ENCODE assay signal across 18 cellular contexts in genomic region chr1:193131266-193131860, GRCh38. TPM values are rescaled to one million over a fixed set of nuclear protein-coding genes. Genes with fewer than 3 reads are reported as not detected.
DNase-seq lines count a peak whose midpoint lies in the region; ATAC-seq and TF ChIP-seq lines count a peak whose summit lies in the region.
"Had no signal": no experiment of that assay in that cellular context is flagged by ENCODE, and none has a peak within 500 bp of the region (broad histone marks: within the 10 kb centered on the region; RNA-seq: fewer than 3 reads in every experiment).

No MANE protein-coding gene starts in this region.

- H3K36me3 Mint-ChIP-seq in T-helper 2 cell treated with Interferon-gamma antibody and Interleukin-4, amounts not matched to agents 5 μg/mL and 100 μg/mL, for 36 hours (ENCODE audit: low read depth): peaks cover 40% of the 10 kb centered on the region
- H3K36me3 Mint-ChIP-seq in activated naive CD8-positive, alpha-beta T cell treated with anti-CD3 and anti-CD28 coated beads for 36 hours: peaks cover 47% of the 10 kb centered on the region

- H3K4me1 Mint-ChIP-seq in T-helper 2 cell treated with Interferon-gamma antibody and Interleukin-4, amounts not matched to agents 5 μg/mL and 100 μg/mL, for 36 hours (ENCODE audit: low read depth): peaks cover 14% of the 10 kb centered on the region
- peaks cover 27% of the 10 kb centered on the region for H3K4me1 Mint-ChIP-seq in activated naive CD8-positive, alpha-beta T cell treated with anti-CD3 and anti-CD28 coated beads for 36 hours

- no peak for DNase-seq in T-helper 2 cell treated with Interferon-gamma antibody and Interleukin-4, amounts not matched to agents 5 μg/mL and 100 μg/mL, for 36 hours (ENCODE audit: low spot score)
- DNase-seq in T-helper 2 cell: no peak
- no peak for DNase-seq in activated naive CD8-positive, alpha-beta T cell treated with anti-CD3 and anti-CD28 coated beads for 36 hours
- DNase-seq in D341Med (ENCODE audit: low spot score): no peak
- no peak for DNase-seq in DMS 273 (lab: John Stamatoyannopoulos, UW; ENCODE audit: unreplicated experiment)
- DNase-seq in GM20000 (ENCODE audit: low spot score): no peak
- DNase-seq: 8988T, amygdala, heart left ventricle, MV-4-11, NCI-H2171 treated with DMSO at 0.1 percent for 48 hours, Right ventricle myocardium superior, T1000, testis had no signal

- peak overlapping the region; percentile 7 for H3K27ac Mint-ChIP-seq in T-helper 2 cell treated with Interferon-gamma antibody and Interleukin-4, amounts not matched to agents 5 μg/mL and 100 μg/mL, for 36 hours
- peak overlapping the region; percentile 28 for H3K27ac Mint-ChIP-seq in activated naive CD8-positive, alpha-beta T cell treated with anti-CD3 and anti-CD28 coated beads for 36 hours

- H3K9me3 Mint-ChIP-seq in T-helper 2 cell treated with Interferon-gamma antibody and Interleukin-4, amounts not matched to agents 5 μg/mL and 100 μg/mL, for 36 hours: no peaks in the 10 kb centered on the region
- no peaks in the 10 kb centered on the region for H3K9me3 Mint-ChIP-seq in activated naive CD8-positive, alpha-beta T cell treated with anti-CD3 and anti-CD28 coated beads for 36 hours

- H3K27me3 Mint-ChIP-seq in T-helper 2 cell treated with Interferon-gamma antibody and Interleukin-4, amounts not matched to agents 5 μg/mL and 100 μg/mL, for 36 hours (ENCODE audit: low read depth): no peaks in the 10 kb centered on the region
- no peaks in the 10 kb centered on the region for H3K27me3 Mint-ChIP-seq in activated naive CD8-positive, alpha-beta T cell treated with anti-CD3 and anti-CD28 coated beads for 36 hours

- no peak for TF ChIP-seq CTCF in GM20000 (IDR thresholded peaks at IDR 0.05; ENCODE audit: extremely low read depth, missing control alignments)

- no peak overlapping the region for H3K4me3 Mint-ChIP-seq in T-helper 2 cell treated with Interferon-gamma antibody and Interleukin-4, amounts not matched to agents 5 μg/mL and 100 μg/mL, for 36 hours
- peak overlapping the region; percentile 0 for H3K4me3 Mint-ChIP-seq in activated naive CD8-positive, alpha-beta T cell treated with anti-CD3 and anti-CD28 coated beads for 36 hours

- ATAC-seq in GM19324 (IDR thresholded peaks at IDR 0.05; ENCODE audit: low FRiP score, unreplicated experiment) (peak; percentile 65), HG02852 (IDR thresholded peaks at IDR 0.05; ENCODE audit: unreplicated experiment) (peak; percentile 67)
- ATAC-seq: heart left ventricle had no signal

RNA-seq across cellular contexts. Expression of gene CDC73, which starts 9.5 kb away (rescaled TPM):
- total RNA-seq in activated naive CD8-positive, alpha-beta T cell treated with anti-CD3 and anti-CD28 coated beads for 36 hours: 10 to 100 TPM; 46.3 to 47.0 TPM

RNA-seq across cellular contexts. Expression of gene GLRX2, which starts 26.1 kb away (rescaled TPM):
- total RNA-seq in activated naive CD8-positive, alpha-beta T cell treated with anti-CD3 and anti-CD28 coated beads for 36 hours: 10 to 100 TPM; 36.7 to 40.4 TPM

RNA-seq across cellular contexts. Expression of gene B3GALT2, which starts 55.0 kb away (rescaled TPM):
- not detected for total RNA-seq in activated naive CD8-positive, alpha-beta T cell treated with anti-CD3 and anti-CD28 coated beads for 36 hours
- total RNA-seq: epithelial cell of proximal tubule, kidney epithelial cell had no signal
